8 cellular contexts compared by ENCODE assay signal in the genomic region with DNA sequence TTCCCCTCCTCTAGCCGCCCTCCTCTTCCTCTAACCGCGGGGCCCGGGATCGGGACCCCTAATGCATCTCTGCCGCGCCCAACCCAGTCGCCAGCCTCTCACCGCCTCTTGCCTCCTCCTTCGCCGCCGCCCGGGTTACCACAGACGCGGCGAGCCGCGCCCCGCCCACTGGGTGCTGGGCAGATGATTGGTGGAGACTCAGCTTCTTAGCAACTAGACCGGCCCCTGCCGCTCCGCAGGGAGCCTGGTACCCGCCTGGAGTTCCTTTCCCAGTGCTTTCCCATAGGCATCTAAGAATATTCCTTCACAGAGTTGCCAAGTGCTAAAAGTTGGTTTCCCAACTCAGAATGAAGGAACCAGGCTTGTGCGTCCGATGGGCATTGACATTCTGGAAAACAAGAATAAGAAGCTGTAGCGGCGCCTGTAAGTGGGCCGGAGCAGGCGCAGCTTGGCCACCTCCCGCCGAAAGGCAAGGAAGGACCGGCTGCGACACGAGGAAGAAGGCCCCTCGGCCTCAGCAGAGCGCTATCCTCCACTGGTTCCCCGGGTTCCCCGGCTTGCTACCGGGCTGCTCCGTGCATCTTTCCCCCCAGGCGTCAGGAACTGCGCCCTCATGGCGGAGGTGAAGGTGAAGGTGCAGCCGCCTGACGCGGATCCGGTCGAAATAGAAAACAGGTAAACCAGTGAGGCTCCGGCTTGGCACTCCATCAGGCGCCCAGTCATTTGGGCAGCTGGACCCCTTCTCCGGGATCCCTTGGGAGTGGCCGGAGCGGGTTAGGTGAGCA. TPM values are rescaled to one million over a fixed set of nuclear protein-coding genes. Genes with fewer than 3 reads are reported as not detected.
DNase-seq lines count a peak whose midpoint lies in the region; ATAC-seq and TF ChIP-seq lines count a peak whose summit lies in the region.

DZANK1 (minus strand) TSS at position 137 of the 785 bp plus-strand sequence. CDS start 1,672 bp downstream, outside the sequence.
A gene with protein sequence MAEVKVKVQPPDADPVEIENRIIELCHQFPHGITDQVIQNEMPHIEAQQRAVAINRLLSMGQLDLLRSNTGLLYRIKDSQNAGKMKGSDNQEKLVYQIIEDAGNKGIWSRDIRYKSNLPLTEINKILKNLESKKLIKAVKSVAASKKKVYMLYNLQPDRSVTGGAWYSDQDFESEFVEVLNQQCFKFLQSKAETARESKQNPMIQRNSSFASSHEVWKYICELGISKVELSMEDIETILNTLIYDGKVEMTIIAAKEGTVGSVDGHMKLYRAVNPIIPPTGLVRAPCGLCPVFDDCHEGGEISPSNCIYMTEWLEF (plus strand): TSS at position 497 of the 785 bp plus-strand sequence. CDS start 117 bp downstream, at position 614.

- TF ChIP-seq EP300 in ovary (IDR thresholded peaks at IDR 0.05) = no peak

- intact Hi-C loops in Right ventricle myocardium superior (cut with DNase I) = no loop called here
- intact Hi-C loops in ovary (cut with DNase I) = loop anchor here in 1 of 4 donors (10.0 kb wide), 1 partner anchor 182 kb away; the partner anchor contains the start of gene ZNF133
- intact Hi-C loops in thyroid gland (cut with DNase I) = no loop called here

- H3K27ac Mint-ChIP-seq in activated naive CD8-positive, alpha-beta T cell treated with anti-CD3 and anti-CD28 coated beads, Interleukin-2, amount 50 U/mL, for 24 hours = peak within 1 kb of the TSS; percentile 96

- peak; percentile 98 for ATAC-seq in HG02763 (IDR thresholded peaks at IDR 0.05; ENCODE audit: unreplicated experiment)
- ATAC-seq in activated naive CD8-positive, alpha-beta T cell treated with anti-CD3 and anti-CD28 coated beads, Interleukin-2, amount 50 U/mL, for 24 hours = peak; percentile 99
- peak; percentile 100 for ATAC-seq in Right ventricle myocardium superior (ENCODE audit: poor library complexity)

- no peaks in the 10 kb centered on the region for H3F3A ChIP-seq in SU-DHL-6 (ENCODE audit: insufficient read depth)

- H2AFZ ChIP-seq in SU-DHL-6 (ENCODE audit: low read depth, low read length, severe bottlenecking) = peak within 1 kb of the TSS; percentile 95

- peak; percentile 91 to 99 (median 99) for DNase-seq in NCI-H1417 (lab: John Stamatoyannopoulos, UW)
- peak; percentile 94 for DNase-seq in activated naive CD8-positive, alpha-beta T cell treated with anti-CD3 and anti-CD28 coated beads, Interleukin-2, amount 50 U/mL, for 24 hours
- DNase-seq in Right ventricle myocardium superior = peak; percentile 98
- peak; percentile 93 to 96 (median 93) for DNase-seq in ovary
- DNase-seq in thyroid gland = peak; percentile 97

- peak within 1 kb of the TSS; percentile 83 for H3K9ac ChIP-seq in SU-DHL-6 (ENCODE audit: low read length)

- no peaks in the 10 kb centered on the region for H3K27me3 Mint-ChIP-seq in activated naive CD8-positive, alpha-beta T cell treated with anti-CD3 and anti-CD28 coated beads, Interleukin-2, amount 50 U/mL, for 24 hours

- no peaks in the 10 kb centered on the region for H4K20me1 ChIP-seq in SU-DHL-6 (ENCODE audit: low read depth, low read length)

- WGBS in ovary, 3 donors = 0 to 1% (median 0%) methylated on average over 52 to 53 of the region's 53 CpGs
- WGBS in thyroid gland, 2 donors = 0 to 1% methylated on average over 14 to 28 of the region's 53 CpGs

- H3K9me3 ChIP-seq in SU-DHL-6 (ENCODE audit: insufficient read depth, low read length) (no peaks in the 10 kb centered on the region), ovary (no peaks in the 10 kb centered on the region), thyroid gland (no peaks in the 10 kb centered on the region)

- H3K4me1 ChIP-seq in ovary (ENCODE audit: insufficient read depth) (peaks cover 3% of the 10 kb centered on the region), thyroid gland (peaks cover 6 to 19% of the 10 kb centered on the region in 2 donors)

- peak within 1 kb of the TSS; percentile 65 for H3K4me3 ChIP-seq in GM12875 (ENCODE audit: low read depth, low read length)
- peak within 1 kb of the TSS; percentile 95 for H3K4me3 ChIP-seq in SU-DHL-6 (ENCODE audit: insufficient read depth, low read length, poor library complexity, severe bottlenecking)
- peak within 1 kb of the TSS; percentile 75 for H3K4me3 ChIP-seq in ovary
- peak within 1 kb of the TSS; percentile 57 to 96 (median 87) for H3K4me3 ChIP-seq in thyroid gland (replicated peaks in 1 of 3)

- TF ChIP-seq CTCF in GM12875 (IDR thresholded peaks at IDR 0.05; ENCODE audit: borderline replicate concordance, insufficient read depth, low read depth, low read length) (no peak), SU-DHL-6 (IDR thresholded peaks at IDR 0.05; ENCODE audit: insufficient read depth, low read length, poor library complexity, severe bottlenecking) (no peak), ovary (IDR thresholded peaks at IDR 0.05) (no peak), thyroid gland (IDR thresholded peaks at IDR 0.05) (no peak)

- TF ChIP-seq POLR2A in ovary (IDR thresholded peaks at IDR 0.05) = peak; percentile 28
- TF ChIP-seq POLR2A in thyroid gland (IDR thresholded peaks at IDR 0.05) = peak in 1 of 2 donors; percentile 39

- peak within 1 kb of the TSS; percentile 93 for H3K4me2 ChIP-seq in SU-DHL-6 (ENCODE audit: low read depth, low read length, poor library complexity, severe bottlenecking)

- H3K36me3 Mint-ChIP-seq in activated naive CD8-positive, alpha-beta T cell treated with anti-CD3 and anti-CD28 coated beads, Interleukin-2, amount 50 U/mL, for 24 hours (ENCODE audit: low read depth) = peaks cover 3% of the 10 kb centered on the region

- peak within 1 kb of the TSS; percentile 94 for H3K4me3 Mint-ChIP-seq in activated naive CD8-positive, alpha-beta T cell treated with anti-CD3 and anti-CD28 coated beads, Interleukin-2, amount 50 U/mL, for 24 hours

- peaks cover 22% of the 10 kb centered on the region for H3K79me2 ChIP-seq in SU-DHL-6 (ENCODE audit: insufficient read depth, low read length)

- H3K4me1 Mint-ChIP-seq in activated naive CD8-positive, alpha-beta T cell treated with anti-CD3 and anti-CD28 coated beads, Interleukin-2, amount 50 U/mL, for 24 hours = peaks cover 28% of the 10 kb centered on the region

- H3K9me2 ChIP-seq in SU-DHL-6 (replicated peaks; ENCODE audit: insufficient read depth, low read length) = no peaks in the 10 kb centered on the region

- no peak within 1 kb of the TSS for H3K27ac ChIP-seq in SU-DHL-6 (ENCODE audit: low read depth, low read length)
- H3K27ac ChIP-seq in ovary = peak within 1 kb of the TSS; percentile 57 to 84
- peak within 1 kb of the TSS; percentile 75 to 88 (median 80) for H3K27ac ChIP-seq in thyroid gland

- H3K36me3 ChIP-seq in SU-DHL-6 (ENCODE audit: low read length) (no peaks in the 10 kb centered on the region), ovary (no peaks in the 10 kb centered on the region), thyroid gland (no peaks in the 10 kb centered on the region)

- H3K27me3 ChIP-seq in SU-DHL-6 (ENCODE audit: low read length) (no peaks in the 10 kb centered on the region), ovary (no peaks in the 10 kb centered on the region), thyroid gland (no peaks in the 10 kb centered on the region)

- H3K9me3 Mint-ChIP-seq in activated naive CD8-positive, alpha-beta T cell treated with anti-CD3 and anti-CD28 coated beads, Interleukin-2, amount 50 U/mL, for 24 hours = no peaks in the 10 kb centered on the region

RNA-seq across cellular contexts. Expression of gene DZANK1, which starts in this region (rescaled TPM):
- 0.48 TPM for total RNA-seq in Right ventricle myocardium superior
- total RNA-seq in ovary = 1 to 10 TPM; 3.1 to 6.5 (median 3.9) TPM
- polyA plus RNA-seq in ovary = 1 to 10 TPM; 2.2 to 3.0 TPM
- 10 to 100 TPM in 1 of 4 donors, 1 to 10 TPM in 3; 6.7 to 10.6 (median 8.5) TPM for total RNA-seq in thyroid gland

RNA-seq across cellular contexts. Expression of the second gene that starts in this region (rescaled TPM):
- total RNA-seq in Right ventricle myocardium superior = 5.2 TPM
- 10 to 100 TPM in 2 of 7 donors, 1 to 10 TPM in 5; 6.5 to 13.2 (median 9.0) TPM for total RNA-seq in ovary
- polyA plus RNA-seq in ovary = 10 to 100 TPM in 1 of 2 donors, 1 to 10 TPM in 1; 8.2 to 12.3 TPM
- 10 to 100 TPM; 10.2 to 18.1 (median 13.9) TPM for total RNA-seq in thyroid gland
